Comparison of ENCODE assay signal across 10 cellular contexts in genomic region chr11:118915941-118916841, GRCh38. TPM values are rescaled to one million over a fixed set of nuclear protein-coding genes. Genes with fewer than 3 reads are reported as not detected.
DNase-seq lines count a peak whose midpoint lies in the region; ATAC-seq and TF ChIP-seq lines count a peak whose summit lies in the region.
"Had no signal": no experiment of that assay in that cellular context is flagged by ENCODE, and none has a peak within 500 bp of the region (broad histone marks: within the 10 kb centered on the region; RNA-seq: fewer than 3 reads in every experiment).

No MANE protein-coding gene starts in this region.

- no peaks in the 10 kb centered on the region for H3K27me3 Mint-ChIP-seq in central memory CD8-positive, alpha-beta T cell
- H3K27me3 Mint-ChIP-seq in mesothelial cell of epicardium (ENCODE audit: low read depth) = no peaks in the 10 kb centered on the region
- no peaks in the 10 kb centered on the region for H3K27me3 Mint-ChIP-seq in type B pancreatic cell

- H3K9me3 Mint-ChIP-seq in central memory CD8-positive, alpha-beta T cell = no peaks in the 10 kb centered on the region
- H3K9me3 Mint-ChIP-seq in mesothelial cell of epicardium (no peaks in the 10 kb centered on the region), type B pancreatic cell (no peaks in the 10 kb centered on the region)

- H3K27ac Mint-ChIP-seq in central memory CD8-positive, alpha-beta T cell (ENCODE audit: low read depth) = peak overlapping the region; percentile 99
- H3K27ac Mint-ChIP-seq in mesothelial cell of epicardium (peak overlapping the region; percentile 98), type B pancreatic cell (peak overlapping the region; percentile 98)

- no peak for ATAC-seq in central memory CD8-positive, alpha-beta T cell (replicated peaks; ENCODE audit: extremely low read depth, poor library complexity, severe bottlenecking)
- no peak for ATAC-seq in GM21717 (IDR thresholded peaks at IDR 0.05; ENCODE audit: unreplicated experiment)

- H3K36me3 Mint-ChIP-seq in central memory CD8-positive, alpha-beta T cell (ENCODE audit: insufficient read depth) = peaks cover 68% of the 10 kb centered on the region
- H3K36me3 Mint-ChIP-seq in mesothelial cell of epicardium (no peaks in the 10 kb centered on the region), type B pancreatic cell (no peaks in the 10 kb centered on the region)

- DNase-seq in activated effector memory CD4-positive, alpha-beta T cell treated with anti-CD3 and anti-CD28 coated beads, Interleukin-2, amount 50 U/mL, for 16 hours = peak; percentile 60
- DNase-seq in activated effector memory CD4-positive, alpha-beta T cell treated with Interleukin-2 at 50 U/mL for 16 hours = no peak
- DNase-seq in central memory CD8-positive, alpha-beta T cell (ENCODE audit: low spot score in 2 of 2) = no peak
- DNase-seq in mesothelial cell of epicardium (ENCODE audit: low spot score in 2 of 2, unreplicated experiment in 2 of 2) = no peak
- no peak for DNase-seq in type B pancreatic cell (ENCODE audit: extremely low spot score, unreplicated experiment)
- no peak for DNase-seq in SIG-M5 (lab: John Stamatoyannopoulos, UW)
- DNase-seq in NCI-H1694 (lab: John Stamatoyannopoulos, UW) = no peak
- DNase-seq: NCI-H748 treated with DMSO at 0.1 percent for 48 hours; stimulated activated CD4-positive, alpha-beta T cell treated with anti-CD3 and anti-CD28 coated beads, Interleukin-2, amount 100 ng/mL, for 24 hours had no signal

- peaks cover 85% of the 10 kb centered on the region for H3K4me1 Mint-ChIP-seq in central memory CD8-positive, alpha-beta T cell
- H3K4me1 Mint-ChIP-seq in mesothelial cell of epicardium = peaks cover 94% of the 10 kb centered on the region
- peaks cover 74% of the 10 kb centered on the region for H3K4me1 Mint-ChIP-seq in type B pancreatic cell (ENCODE audit: unreplicated experiment)

- TF ChIP-seq CTCF in mesothelial cell of epicardium (IDR thresholded peaks at IDR 0.05; ENCODE audit: unreplicated experiment) = no peak
- TF ChIP-seq CTCF in type B pancreatic cell (conservative IDR thresholded peaks at IDR 0.05) = no peak

- H3K4me3 Mint-ChIP-seq in central memory CD8-positive, alpha-beta T cell = peak overlapping the region; percentile 84
- peak overlapping the region; percentile 42 for H3K4me3 Mint-ChIP-seq in mesothelial cell of epicardium
- H3K4me3 Mint-ChIP-seq in type B pancreatic cell = peak overlapping the region; percentile 84

RNA-seq across cellular contexts. Expression of gene BCL9L, which starts 9.5 kb away (rescaled TPM):
- total RNA-seq in mesothelial cell of epicardium = 88.6 to 92.4 TPM (median 91.7 TPM) in 3 replicates
- total RNA-seq in type B pancreatic cell (ENCODE audit: low replicate concordance) = 44.4 and 77.2 TPM in 2 replicates

RNA-seq across cellular contexts. Expression of gene CXCR5, which starts 32.5 kb away (rescaled TPM):
- total RNA-seq in mesothelial cell of epicardium (not detected in 3 replicates), type B pancreatic cell (ENCODE audit: low replicate concordance) (not detected in 2 replicates)

RNA-seq across cellular contexts. Expression of gene UPK2, which starts 39.9 kb away (rescaled TPM):
- total RNA-seq in mesothelial cell of epicardium (2.2 to 3.0 TPM (median 2.7 TPM) in 3 replicates), type B pancreatic cell (ENCODE audit: low replicate concordance) (26.8 and 30.1 TPM in 2 replicates)

RNA-seq across cellular contexts. Expression of gene FOXR1, which starts 55.4 kb away (rescaled TPM):
- total RNA-seq in mesothelial cell of epicardium (not detected in 3 replicates), type B pancreatic cell (ENCODE audit: low replicate concordance) (not detected in 2 replicates)
